ENCODE assay signal across 8 cellular contexts in the genomic region with DNA sequence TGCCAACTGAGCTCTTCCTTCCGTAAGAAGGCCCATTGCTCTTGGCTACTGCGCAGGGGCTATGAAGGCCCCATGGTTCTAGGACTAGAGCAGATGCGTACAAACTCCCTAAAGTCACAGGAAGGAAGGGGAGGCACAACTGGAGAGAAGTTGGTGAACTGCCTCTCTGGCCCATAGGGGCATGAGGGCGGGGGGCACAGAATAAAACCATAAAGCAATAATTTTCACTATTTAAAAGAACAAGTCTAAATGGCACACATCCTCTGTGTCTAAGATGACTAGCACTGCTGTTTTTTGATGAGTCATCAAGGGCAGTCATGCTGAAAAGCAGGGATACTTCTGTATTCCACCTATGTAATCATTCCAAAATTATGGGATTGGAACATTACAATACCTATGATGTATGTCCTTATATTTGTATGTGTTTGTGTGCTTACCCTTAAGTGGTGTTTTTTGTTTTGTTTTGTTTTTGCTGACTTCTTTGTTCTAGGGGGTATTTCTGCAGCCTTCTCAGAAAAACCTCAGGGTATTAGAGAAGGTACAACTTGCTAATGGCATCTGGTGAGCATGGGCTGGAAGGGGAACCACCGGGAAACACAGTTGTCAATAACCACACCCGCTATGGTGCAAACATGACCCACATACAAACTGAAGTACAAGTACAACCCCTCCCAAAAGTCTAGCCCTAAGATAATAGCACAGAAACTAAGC. TPM values are rescaled to one million over a fixed set of nuclear protein-coding genes. Genes with fewer than 3 reads are reported as not detected.
DNase-seq lines count a peak whose midpoint lies in the region; ATAC-seq and TF ChIP-seq lines count a peak whose summit lies in the region.

No MANE protein-coding gene starts in this region.

- peak; percentile 25 for DNase-seq in H4 (ENCODE audit: low spot score)
- DNase-seq in MV-4-11 (lab: John Stamatoyannopoulos, UW), result peak; percentile 73
- peak; percentile 41 for DNase-seq in activated T-helper 2 cell treated with anti-CD3 and anti-CD28 coated beads, Interferon-gamma antibody, Interleukin-2, Interleukin-4, amounts not matched to agents 10 μg/mL and 5 μg/mL and 100 μg/mL, durations not matched to agents 14 hours and 24 hours and 36 hours (ENCODE audit: low spot score)
- no peak for DNase-seq in thoracic aorta (ENCODE audit: low spot score)
- DNase-seq in WERI-Rb-1, result no peak

- no peaks in the 10 kb centered on the region for H3K9me3 ChIP-seq in iPS-18a (ENCODE audit: control insufficient read depth, low read depth, low read length)
- no peaks in the 10 kb centered on the region for H3K9me3 ChIP-seq in thoracic aorta
- no peaks in the 10 kb centered on the region for H3K9me3 ChIP-seq in WERI-Rb-1 (ENCODE audit: severe bottlenecking)

- peak overlapping the region; percentile 6 for H3K27ac ChIP-seq in iPS-18a (ENCODE audit: low read length)
- peak overlapping the region in 1 of 2 donors; percentile 52 for H3K27ac ChIP-seq in thoracic aorta
- no peak overlapping the region for H3K27ac ChIP-seq in WERI-Rb-1

- H3K4me3 ChIP-seq in GM08714 (ENCODE audit: low read length), result peak overlapping the region; percentile 53; the same call in 1 of the 2 replicates
- H3K4me3 ChIP-seq in iPS-18a (ENCODE audit: low read length), result no peak overlapping the region
- H3K4me3 ChIP-seq in thoracic aorta, result peak overlapping the region; percentile 23
- no peak overlapping the region for H3K4me3 ChIP-seq in WERI-Rb-1 (ENCODE audit: low read depth, low read length)

- no peak for TF ChIP-seq CTCF in thoracic aorta (IDR thresholded peaks at IDR 0.05)
- no peak for TF ChIP-seq CTCF in WERI-Rb-1 (IDR thresholded peaks at IDR 0.05; ENCODE audit: low read depth, low read length)

- intact Hi-C loops in activated T-helper 2 cell treated with anti-CD3 and anti-CD28 coated beads, Interferon-gamma antibody, Interleukin-2, Interleukin-4, amounts not matched to agents 10 μg/mL and 5 μg/mL and 100 μg/mL, durations not matched to agents 14 hours and 24 hours and 36 hours (cut with micrococcal nuclease), result loop anchor here (2.0 to 5.0 kb wide), 3 partner anchors 36 to 142 kb away; partner anchors contain the start of genes B4GALT5 and SLC9A8

- H3K27me3 Mint-ChIP-seq in activated T-helper 2 cell treated with anti-CD3 and anti-CD28 coated beads, Interferon-gamma antibody, Interleukin-2, Interleukin-4, amounts not matched to agents 10 μg/mL and 5 μg/mL and 100 μg/mL, durations not matched to agents 14 hours and 24 hours and 36 hours (ENCODE audit: low read depth), result no peaks in the 10 kb centered on the region

- H3K9me3 Mint-ChIP-seq in activated T-helper 2 cell treated with anti-CD3 and anti-CD28 coated beads, Interferon-gamma antibody, Interleukin-2, Interleukin-4, amounts not matched to agents 10 μg/mL and 5 μg/mL and 100 μg/mL, durations not matched to agents 14 hours and 24 hours and 36 hours, result no peaks in the 10 kb centered on the region

- H3K27ac Mint-ChIP-seq in activated T-helper 2 cell treated with anti-CD3 and anti-CD28 coated beads, Interferon-gamma antibody, Interleukin-2, Interleukin-4, amounts not matched to agents 10 μg/mL and 5 μg/mL and 100 μg/mL, durations not matched to agents 14 hours and 24 hours and 36 hours, result peak overlapping the region; percentile 73

- H3K36me3 ChIP-seq in iPS-18a (ENCODE audit: control insufficient read depth, low read depth, low read length) (no peaks in the 10 kb centered on the region), thoracic aorta (no peaks in the 10 kb centered on the region), WERI-Rb-1 (no peaks in the 10 kb centered on the region)

- no peak for ATAC-seq in thoracic aorta (ENCODE audit: insufficient number of reproducible peaks, low FRiP score, low read depth)
- no peak for ATAC-seq in GM18861 (IDR thresholded peaks at IDR 0.05; ENCODE audit: unreplicated experiment)

- H3K4me1 Mint-ChIP-seq in activated T-helper 2 cell treated with anti-CD3 and anti-CD28 coated beads, Interferon-gamma antibody, Interleukin-2, Interleukin-4, amounts not matched to agents 10 μg/mL and 5 μg/mL and 100 μg/mL, durations not matched to agents 14 hours and 24 hours and 36 hours (ENCODE audit: low read depth), result peaks cover 70% of the 10 kb centered on the region

- peak overlapping the region; percentile 35 for H3K4me3 Mint-ChIP-seq in activated T-helper 2 cell treated with anti-CD3 and anti-CD28 coated beads, Interferon-gamma antibody, Interleukin-2, Interleukin-4, amounts not matched to agents 10 μg/mL and 5 μg/mL and 100 μg/mL, durations not matched to agents 14 hours and 24 hours and 36 hours (ENCODE audit: low read depth)

- H3K9ac ChIP-seq in iPS-18a (ENCODE audit: low read length), result no peak overlapping the region

- H3K4me1 ChIP-seq in iPS-18a (ENCODE audit: control insufficient read depth, low read depth, low read length), result peaks cover 53% of the 10 kb centered on the region
- H3K4me1 ChIP-seq in thoracic aorta (ENCODE audit: control insufficient read depth in 1 of 2, low read depth in 2 of 2), result peaks cover 64 to 68% of the 10 kb centered on the region in 2 donors

- H3K27me3 ChIP-seq in iPS-18a (ENCODE audit: control insufficient read depth, insufficient read depth, low read length) (no peaks in the 10 kb centered on the region), thoracic aorta (replicated peaks; ENCODE audit: insufficient read depth) (no peaks in the 10 kb centered on the region), WERI-Rb-1 (ENCODE audit: insufficient read depth, low read depth, severe bottlenecking) (no peaks in the 10 kb centered on the region)

- H3K36me3 Mint-ChIP-seq in activated T-helper 2 cell treated with anti-CD3 and anti-CD28 coated beads, Interferon-gamma antibody, Interleukin-2, Interleukin-4, amounts not matched to agents 10 μg/mL and 5 μg/mL and 100 μg/mL, durations not matched to agents 14 hours and 24 hours and 36 hours (ENCODE audit: low read depth), result peaks cover 34% of the 10 kb centered on the region

RNA-seq across cellular contexts. Expression of gene B4GALT5, which starts 36.9 kb away (rescaled TPM):
- total RNA-seq in H4 (2014; rRNA removed; shearing (Covaris generic)), result 13.3 and 15.4 TPM in 2 replicates
- total RNA-seq in activated T-helper 2 cell treated with anti-CD3 and anti-CD28 coated beads, Interferon-gamma antibody, Interleukin-2, Interleukin-4, amounts not matched to agents 10 μg/mL and 5 μg/mL and 100 μg/mL, durations not matched to agents 14 hours and 24 hours and 36 hours, result 39.4 TPM in 2 replicates
- total RNA-seq in thoracic aorta, result 10 to 100 TPM; 15.7 to 45.3 TPM

Comparison
In these comparisons a context has a peak if more than half of its experiments do, and no peak if none do; other contexts are left out.
1. H3K4me3 ChIP-seq: peak in GM08714 (single experiment) and thoracic aorta (single experiment); none in iPS-18a (single experiment) and WERI-Rb-1 (single experiment).
2. DNase-seq: peak in H4 (single experiment), MV-4-11 (single experiment) and activated T-helper 2 cell treated with anti-CD3 and anti-CD28 coated beads, Interferon-gamma antibody, Interleukin-2, Interleukin-4, amounts not matched to agents 10 μg/mL and 5 μg/mL and 100 μg/mL, durations not matched to agents 14 hours and 24 hours and 36 hours (single experiment); none in thoracic aorta (single experiment) and WERI-Rb-1 (single experiment).